22 cellular contexts compared by ENCODE assay signal in genomic region chr10:5354068-5354467, GRCh38. TPM values are rescaled to one million over a fixed set of nuclear protein-coding genes. Genes with fewer than 3 reads are reported as not detected.
DNase-seq lines count a peak whose midpoint lies in the region; ATAC-seq, FAIRE-seq and TF ChIP-seq lines count a peak whose summit lies in the region.
"Had no signal": no experiment of that assay in that cellular context is flagged by ENCODE, and none has a peak within 500 bp of the region (broad histone marks: within the 10 kb centered on the region; RNA-seq: fewer than 3 reads in every experiment).

No MANE protein-coding gene starts in this region.

- DNase-seq in NCI-H69 (lab: John Stamatoyannopoulos, UW), result peak; percentile 15
- DNase-seq in middle frontal gyrus (ENCODE audit: extremely low spot score, low spot score), result no peak
- DNase-seq in D721Med (ENCODE audit: insufficient read length, low spot score), result no peak
- no peak for DNase-seq in CD14-positive monocyte (ENCODE audit: low spot score)
- DNase-seq in EL, result no peak
- DNase-seq: activated B cell treated with CpG ODN at 0.5 μM for 24 hours; activated CD8-positive, alpha-beta memory T cell treated with anti-CD3 and anti-CD28 coated beads, Interleukin-2, amount 10 ng/mL, durations not matched to agents 7 days and 5 days; activated gamma-delta T cell treated with Interleukin-2 at 50 U/mL for 16 hours; CD8-positive, alpha-beta T cell; hypothalamus; left colon; mucosa of descending colon; NCI-H226; NK-92 treated with Interleukin-12 subunit alpha and Interleukin-12 subunit beta, amount 100 ng/mL, for 24 hours; nucleus accumbens; right cardiac atrium; Right ventricle myocardium superior; T-helper 1 cell had no signal

- TF ChIP-seq CTCF in D721Med (IDR thresholded peaks at IDR 0.05; ENCODE audit: insufficient read depth, missing control alignments) (no peak), CD14-positive monocyte (IDR thresholded peaks at IDR 0.05) (no peak)

- peak; percentile 78 for ATAC-seq in GM18502 (IDR thresholded peaks at IDR 0.05; ENCODE audit: poor library complexity, unreplicated experiment)
- ATAC-seq in GM21447 (IDR thresholded peaks at IDR 0.05; ENCODE audit: unreplicated experiment), result peak; percentile 72
- peak; percentile 61 for ATAC-seq in HG02981 (IDR thresholded peaks at IDR 0.05; ENCODE audit: unreplicated experiment)
- ATAC-seq: activated CD8-positive, alpha-beta memory T cell treated with anti-CD3 and anti-CD28 coated beads, Interleukin-2, amount 10 ng/mL, durations not matched to agents 7 days and 5 days; CD8-positive, alpha-beta T cell; left colon; mucosa of descending colon; right cardiac atrium had no signal

- intact Hi-C loops in CD14-positive monocyte (cut with micrococcal nuclease), result no loop called here

- no peak for FAIRE-seq in D721Med (lab: Jason Lieb, UNC)
- FAIRE-seq: urothelium cell line had no signal

- no peaks in the 10 kb centered on the region for H3K27me3 Mint-ChIP-seq in CD14-positive monocyte (ENCODE audit: low read depth in 3 of 3)

- H3K9me3 Mint-ChIP-seq in CD14-positive monocyte, result no peaks in the 10 kb centered on the region
- H3K9me3 Mint-ChIP-seq: activated B cell treated with CpG ODN at 0.5 μM for 24 hours; CD8-positive, alpha-beta T cell had no signal

- H3K4me3 Mint-ChIP-seq in CD14-positive monocyte, result no peak overlapping the region
- H3K4me3 Mint-ChIP-seq: activated B cell treated with CpG ODN at 0.5 μM for 24 hours; activated CD8-positive, alpha-beta memory T cell treated with anti-CD3 and anti-CD28 coated beads, Interleukin-2, amount 10 ng/mL, durations not matched to agents 7 days and 5 days; CD8-positive, alpha-beta T cell had no signal

- no peak overlapping the region for H3K27ac Mint-ChIP-seq in CD14-positive monocyte
- H3K27ac Mint-ChIP-seq: activated B cell treated with CpG ODN at 0.5 μM for 24 hours; activated CD8-positive, alpha-beta memory T cell treated with anti-CD3 and anti-CD28 coated beads, Interleukin-2, amount 10 ng/mL, durations not matched to agents 7 days and 5 days; CD8-positive, alpha-beta T cell had no signal

- H3K36me3 Mint-ChIP-seq in CD14-positive monocyte, result no peaks in the 10 kb centered on the region
- H3K36me3 Mint-ChIP-seq: activated CD8-positive, alpha-beta memory T cell treated with anti-CD3 and anti-CD28 coated beads, Interleukin-2, amount 10 ng/mL, durations not matched to agents 7 days and 5 days; CD8-positive, alpha-beta T cell had no signal

- peaks cover 8% of the 10 kb centered on the region for H3K4me1 Mint-ChIP-seq in CD14-positive monocyte
- H3K4me1 Mint-ChIP-seq: activated B cell treated with CpG ODN at 0.5 μM for 24 hours had no signal

RNA-seq across cellular contexts. Expression of gene UCN3, which starts 10.7 kb away (rescaled TPM):
- polyA plus RNA-seq in CD14-positive monocyte, result not detected
- polyA plus RNA-seq: right cardiac atrium had no signal

RNA-seq across cellular contexts. Expression of gene TUBAL3, which starts 50.6 kb away (rescaled TPM):
- not detected for polyA plus RNA-seq in CD14-positive monocyte

RNA-seq across cellular contexts. Expression of gene NET1, which starts 58.3 kb away (rescaled TPM):
- 1 to 10 TPM; 1.2 to 1.4 TPM for polyA plus RNA-seq in CD14-positive monocyte
